ENCODE assay signal across 1 cellular context in the genomic region with DNA sequence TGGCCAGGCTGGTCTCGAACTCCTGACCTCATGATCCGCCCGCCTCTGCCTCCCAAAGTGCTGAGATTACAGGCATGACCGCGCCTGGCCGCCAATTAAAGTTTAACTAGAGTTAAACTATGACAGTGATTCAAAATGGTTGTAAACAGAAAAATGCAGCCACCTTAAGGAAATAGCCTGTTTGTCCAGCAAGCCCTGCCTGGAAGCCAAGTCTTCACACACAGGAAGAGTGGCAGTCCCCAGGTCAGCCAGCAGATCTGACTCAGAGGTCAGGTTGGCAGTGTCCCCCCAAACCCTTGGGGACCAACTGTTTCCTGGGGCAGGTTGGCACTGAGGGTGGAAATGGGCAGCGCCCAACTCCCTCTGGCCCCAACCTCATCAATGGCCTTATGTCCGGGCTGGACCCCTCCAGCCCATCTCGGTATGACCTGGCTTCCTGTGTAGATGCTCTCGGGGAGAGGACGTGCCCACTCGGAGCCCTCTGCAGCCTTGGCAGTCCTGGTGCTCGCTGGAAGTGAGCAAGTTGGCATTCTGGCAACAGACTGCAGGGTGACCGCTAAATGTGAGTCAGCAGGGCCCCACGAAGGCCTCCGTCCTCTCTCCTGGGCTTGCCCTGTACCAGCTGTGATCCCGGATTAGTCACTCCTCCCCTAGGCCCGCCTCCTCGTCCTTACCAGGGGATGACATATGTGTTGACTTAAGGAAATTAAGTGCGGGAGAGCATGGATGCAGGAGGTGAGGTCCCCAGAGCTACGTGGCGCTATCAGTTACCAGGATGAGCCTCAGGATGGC.
TF ChIP-seq lines count a peak whose summit lies in the region.

No MANE protein-coding gene starts in this region.

TF ChIP-seq in K562, 482 proteins besides CTCF, POLR2A, EP300 and RAD21 (continued from another document and continues in another):
- TF ChIP-seq, protein P1, sequence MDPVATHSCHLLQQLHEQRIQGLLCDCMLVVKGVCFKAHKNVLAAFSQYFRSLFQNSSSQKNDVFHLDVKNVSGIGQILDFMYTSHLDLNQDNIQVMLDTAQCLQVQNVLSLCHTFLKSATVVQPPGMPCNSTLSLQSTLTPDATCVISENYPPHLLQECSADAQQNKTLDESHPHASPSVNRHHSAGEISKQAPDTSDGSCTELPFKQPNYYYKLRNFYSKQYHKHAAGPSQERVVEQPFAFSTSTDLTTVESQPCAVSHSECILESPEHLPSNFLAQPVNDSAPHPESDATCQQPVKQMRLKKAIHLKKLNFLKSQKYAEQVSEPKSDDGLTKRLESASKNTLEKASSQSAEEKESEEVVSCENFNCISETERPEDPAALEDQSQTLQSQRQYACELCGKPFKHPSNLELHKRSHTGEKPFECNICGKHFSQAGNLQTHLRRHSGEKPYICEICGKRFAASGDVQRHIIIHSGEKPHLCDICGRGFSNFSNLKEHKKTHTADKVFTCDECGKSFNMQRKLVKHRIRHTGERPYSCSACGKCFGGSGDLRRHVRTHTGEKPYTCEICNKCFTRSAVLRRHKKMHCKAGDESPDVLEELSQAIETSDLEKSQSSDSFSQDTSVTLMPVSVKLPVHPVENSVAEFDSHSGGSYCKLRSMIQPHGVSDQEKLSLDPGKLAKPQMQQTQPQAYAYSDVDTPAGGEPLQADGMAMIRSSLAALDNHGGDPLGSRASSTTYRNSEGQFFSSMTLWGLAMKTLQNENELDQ (CRISPR knock-in tag; IDR thresholded peaks at IDR 0.05; ENCODE audit: borderline replicate concordance) = no peak
- TF ChIP-seq RBM17 (IDR thresholded peaks at IDR 0.05; ENCODE audit: borderline replicate concordance, low read depth, low read length) = no peak
- TF ChIP-seq, protein P2, sequence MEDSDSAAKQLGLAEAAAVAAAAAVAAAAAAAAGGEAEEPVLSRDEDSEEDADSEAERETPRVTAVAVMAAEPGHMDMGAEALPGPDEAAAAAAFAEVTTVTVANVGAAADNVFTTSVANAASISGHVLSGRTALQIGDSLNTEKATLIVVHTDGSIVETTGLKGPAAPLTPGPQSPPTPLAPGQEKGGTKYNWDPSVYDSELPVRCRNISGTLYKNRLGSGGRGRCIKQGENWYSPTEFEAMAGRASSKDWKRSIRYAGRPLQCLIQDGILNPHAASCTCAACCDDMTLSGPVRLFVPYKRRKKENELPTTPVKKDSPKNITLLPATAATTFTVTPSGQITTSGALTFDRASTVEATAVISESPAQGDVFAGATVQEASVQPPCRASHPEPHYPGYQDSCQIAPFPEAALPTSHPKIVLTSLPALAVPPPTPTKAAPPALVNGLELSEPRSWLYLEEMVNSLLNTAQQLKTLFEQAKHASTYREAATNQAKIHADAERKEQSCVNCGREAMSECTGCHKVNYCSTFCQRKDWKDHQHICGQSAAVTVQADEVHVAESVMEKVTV (CRISPR knock-in tag; IDR thresholded peaks at IDR 0.05) = no peak
- no peak for TF ChIP-seq FOXJ3 (CRISPR knock-in tag; IDR thresholded peaks at IDR 0.05)
- TF ChIP-seq MECOM (CRISPR knock-in tag; IDR thresholded peaks at IDR 0.05) = no peak
- no peak for TF ChIP-seq ZNF24 (IDR thresholded peaks at IDR 0.05)
- no peak for TF ChIP-seq MXI1 (IDR thresholded peaks at IDR 0.05; ENCODE audit: low read depth, low read length)
- TF ChIP-seq ATF4 (CRISPR knock-in tag; IDR thresholded peaks at IDR 0.05) = no peak
- no peak for TF ChIP-seq PRMT5 (CRISPR knock-in tag; IDR thresholded peaks at IDR 0.05)
- TF ChIP-seq CHD4 (IDR thresholded peaks at IDR 0.05; ENCODE audit: insufficient read depth, insufficient replicate concordance, low read depth, low read length, poor library complexity, severe bottlenecking) = no peak
- TF ChIP-seq MAFG (tag; conservative IDR thresholded peaks at IDR 0.05) = no peak
- no peak for TF ChIP-seq ZNF518B (CRISPR knock-in tag; IDR thresholded peaks at IDR 0.05)
- TF ChIP-seq KLF16 (IDR thresholded peaks at IDR 0.05) = no peak
- no peak for TF ChIP-seq ETV6 (IDR thresholded peaks at IDR 0.05; ENCODE audit: borderline replicate concordance in 1 of 2, low read depth in 2 of 2, low read length in 1 of 2)
- no peak for TF ChIP-seq ETV6 (CRISPR knock-in tag; IDR thresholded peaks at IDR 0.05; ENCODE audit: borderline replicate concordance)
- no peak for TF ChIP-seq RBFOX2 (IDR thresholded peaks at IDR 0.05; ENCODE audit: low read depth, low read length)
- no peak for TF ChIP-seq PHF21A (IDR thresholded peaks at IDR 0.05; ENCODE audit: borderline replicate concordance, low read depth)
- no peak for TF ChIP-seq CREB3 (tag; conservative IDR thresholded peaks at IDR 0.05; ENCODE audit: low read depth)
- no peak for TF ChIP-seq ZNF395 (CRISPR knock-in tag; IDR thresholded peaks at IDR 0.05)
- peak; percentile 13 for TF ChIP-seq FOS (IDR thresholded peaks at IDR 0.05; ENCODE audit: extremely low read depth, insufficient read length)
- TF ChIP-seq KDM5B (IDR thresholded peaks at IDR 0.05; ENCODE audit: insufficient replicate concordance, low read depth, low read length) = no peak
- peak; percentile 89 for TF ChIP-seq ZNF263 (CRISPR knock-in tag; IDR thresholded peaks at IDR 0.05; ENCODE audit: borderline replicate concordance)
- no peak for TF ChIP-seq CBX1 (IDR thresholded peaks at IDR 0.05; ENCODE audit: low read depth)
- no peak for TF ChIP-seq NELFE (IDR thresholded peaks at IDR 0.05; ENCODE audit: insufficient read depth, insufficient read length)
- TF ChIP-seq, protein P3, sequence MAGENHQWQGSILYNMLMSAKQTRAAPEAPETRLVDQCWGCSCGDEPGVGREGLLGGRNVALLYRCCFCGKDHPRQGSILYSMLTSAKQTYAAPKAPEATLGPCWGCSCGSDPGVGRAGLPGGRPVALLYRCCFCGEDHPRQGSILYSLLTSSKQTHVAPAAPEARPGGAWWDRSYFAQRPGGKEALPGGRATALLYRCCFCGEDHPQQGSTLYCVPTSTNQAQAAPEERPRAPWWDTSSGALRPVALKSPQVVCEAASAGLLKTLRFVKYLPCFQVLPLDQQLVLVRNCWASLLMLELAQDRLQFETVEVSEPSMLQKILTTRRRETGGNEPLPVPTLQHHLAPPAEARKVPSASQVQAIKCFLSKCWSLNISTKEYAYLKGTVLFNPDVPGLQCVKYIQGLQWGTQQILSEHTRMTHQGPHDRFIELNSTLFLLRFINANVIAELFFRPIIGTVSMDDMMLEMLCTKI (IDR thresholded peaks at IDR 0.05; ENCODE audit: partially characterized antibody) = no peak
- no peak for TF ChIP-seq HNRNPLL (IDR thresholded peaks at IDR 0.05; ENCODE audit: low read depth, low read length, poor library complexity, severe bottlenecking)
- no peak for TF ChIP-seq PTBP1 (IDR thresholded peaks at IDR 0.05; ENCODE audit: low read depth, low read length)
- TF ChIP-seq MEF2D (tag; conservative IDR thresholded peaks at IDR 0.05; ENCODE audit: low read depth) = no peak
- TF ChIP-seq, protein P4, sequence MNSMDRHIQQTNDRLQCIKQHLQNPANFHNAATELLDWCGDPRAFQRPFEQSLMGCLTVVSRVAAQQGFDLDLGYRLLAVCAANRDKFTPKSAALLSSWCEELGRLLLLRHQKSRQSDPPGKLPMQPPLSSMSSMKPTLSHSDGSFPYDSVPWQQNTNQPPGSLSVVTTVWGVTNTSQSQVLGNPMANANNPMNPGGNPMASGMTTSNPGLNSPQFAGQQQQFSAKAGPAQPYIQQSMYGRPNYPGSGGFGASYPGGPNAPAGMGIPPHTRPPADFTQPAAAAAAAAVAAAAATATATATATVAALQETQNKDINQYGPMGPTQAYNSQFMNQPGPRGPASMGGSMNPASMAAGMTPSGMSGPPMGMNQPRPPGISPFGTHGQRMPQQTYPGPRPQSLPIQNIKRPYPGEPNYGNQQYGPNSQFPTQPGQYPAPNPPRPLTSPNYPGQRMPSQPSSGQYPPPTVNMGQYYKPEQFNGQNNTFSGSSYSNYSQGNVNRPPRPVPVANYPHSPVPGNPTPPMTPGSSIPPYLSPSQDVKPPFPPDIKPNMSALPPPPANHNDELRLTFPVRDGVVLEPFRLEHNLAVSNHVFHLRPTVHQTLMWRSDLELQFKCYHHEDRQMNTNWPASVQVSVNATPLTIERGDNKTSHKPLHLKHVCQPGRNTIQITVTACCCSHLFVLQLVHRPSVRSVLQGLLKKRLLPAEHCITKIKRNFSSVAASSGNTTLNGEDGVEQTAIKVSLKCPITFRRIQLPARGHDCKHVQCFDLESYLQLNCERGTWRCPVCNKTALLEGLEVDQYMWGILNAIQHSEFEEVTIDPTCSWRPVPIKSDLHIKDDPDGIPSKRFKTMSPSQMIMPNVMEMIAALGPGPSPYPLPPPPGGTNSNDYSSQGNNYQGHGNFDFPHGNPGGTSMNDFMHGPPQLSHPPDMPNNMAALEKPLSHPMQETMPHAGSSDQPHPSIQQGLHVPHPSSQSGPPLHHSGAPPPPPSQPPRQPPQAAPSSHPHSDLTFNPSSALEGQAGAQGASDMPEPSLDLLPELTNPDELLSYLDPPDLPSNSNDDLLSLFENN (IDR thresholded peaks at IDR 0.05; ENCODE audit: low read depth in 2 of 2, low read length in 2 of 2) = no peak
- no peak for TF ChIP-seq E2F3 (CRISPR knock-in tag; IDR thresholded peaks at IDR 0.05)
- TF ChIP-seq, protein P5, sequence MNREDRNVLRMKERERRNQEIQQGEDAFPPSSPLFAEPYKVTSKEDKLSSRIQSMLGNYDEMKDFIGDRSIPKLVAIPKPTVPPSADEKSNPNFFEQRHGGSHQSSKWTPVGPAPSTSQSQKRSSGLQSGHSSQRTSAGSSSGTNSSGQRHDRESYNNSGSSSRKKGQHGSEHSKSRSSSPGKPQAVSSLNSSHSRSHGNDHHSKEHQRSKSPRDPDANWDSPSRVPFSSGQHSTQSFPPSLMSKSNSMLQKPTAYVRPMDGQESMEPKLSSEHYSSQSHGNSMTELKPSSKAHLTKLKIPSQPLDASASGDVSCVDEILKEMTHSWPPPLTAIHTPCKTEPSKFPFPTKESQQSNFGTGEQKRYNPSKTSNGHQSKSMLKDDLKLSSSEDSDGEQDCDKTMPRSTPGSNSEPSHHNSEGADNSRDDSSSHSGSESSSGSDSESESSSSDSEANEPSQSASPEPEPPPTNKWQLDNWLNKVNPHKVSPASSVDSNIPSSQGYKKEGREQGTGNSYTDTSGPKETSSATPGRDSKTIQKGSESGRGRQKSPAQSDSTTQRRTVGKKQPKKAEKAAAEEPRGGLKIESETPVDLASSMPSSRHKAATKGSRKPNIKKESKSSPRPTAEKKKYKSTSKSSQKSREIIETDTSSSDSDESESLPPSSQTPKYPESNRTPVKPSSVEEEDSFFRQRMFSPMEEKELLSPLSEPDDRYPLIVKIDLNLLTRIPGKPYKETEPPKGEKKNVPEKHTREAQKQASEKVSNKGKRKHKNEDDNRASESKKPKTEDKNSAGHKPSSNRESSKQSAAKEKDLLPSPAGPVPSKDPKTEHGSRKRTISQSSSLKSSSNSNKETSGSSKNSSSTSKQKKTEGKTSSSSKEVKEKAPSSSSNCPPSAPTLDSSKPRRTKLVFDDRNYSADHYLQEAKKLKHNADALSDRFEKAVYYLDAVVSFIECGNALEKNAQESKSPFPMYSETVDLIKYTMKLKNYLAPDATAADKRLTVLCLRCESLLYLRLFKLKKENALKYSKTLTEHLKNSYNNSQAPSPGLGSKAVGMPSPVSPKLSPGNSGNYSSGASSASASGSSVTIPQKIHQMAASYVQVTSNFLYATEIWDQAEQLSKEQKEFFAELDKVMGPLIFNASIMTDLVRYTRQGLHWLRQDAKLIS (CRISPR knock-in tag; IDR thresholded peaks at IDR 0.05) = no peak
- TF ChIP-seq E2F1 (CRISPR knock-in tag; IDR thresholded peaks at IDR 0.05) = no peak
